In genomic region chr7:141014523-141015395, GRCh38 we compare ENCODE assay signal across 8 cellular contexts. TPM values are rescaled to one million over a fixed set of nuclear protein-coding genes. Genes with fewer than 3 reads are reported as not detected.
DNase-seq lines count a peak whose midpoint lies in the region; ATAC-seq lines count a peak whose summit lies in the region.

Gene MRPS33 (minus strand): TSS chr7:141014952. CDS start chr7:141010633, 4,319 bp downstream.

- ATAC-seq in GM19372 (IDR thresholded peaks at IDR 0.05; ENCODE audit: low read depth, unreplicated experiment) (peak; percentile 98), HG03558 (IDR thresholded peaks at IDR 0.05; ENCODE audit: extremely low read depth, unreplicated experiment) (peak; percentile 96), left lobe of liver (peak; percentile 98)

- DNase-seq in CD1c-positive myeloid dendritic cell (ENCODE audit: extremely low spot score) (peak; percentile 96), NCI-H748 (lab: John Stamatoyannopoulos, UW; ENCODE audit: unreplicated experiment) (peak; percentile 99), dedifferentiated amniotic fluid mesenchymal stem cell (ENCODE audit: extremely low spot score) (peak; percentile 93), left lobe of liver (ENCODE audit: low spot score) (peak; percentile 96)
- peak; percentile 92 for DNase-seq in activated CD4-positive, alpha-beta T cell treated with anti-CD3 and anti-CD28 coated beads, Interleukin-2, amount 50 U/mL, for 1 hour
- DNase-seq in stimulated activated CD4-positive, alpha-beta T cell treated with anti-CD3 and anti-CD28 coated beads, Interleukin-2, amount 100 ng/mL, for 4 hours (ENCODE audit: low read depth) = peak; percentile 95

RNA-seq across cellular contexts. Expression of gene MRPS33, which starts in this region (rescaled TPM):
- total RNA-seq in left lobe of liver = 33.2 TPM

Comparison
In these comparisons a context has a peak if more than half of its experiments do, and no peak if none do; other contexts are left out.
1. Peak in every context shown above with its lines: DNase-seq and ATAC-seq.